ENCODE assay signal across 8 cellular contexts in genomic region chr3:126654571-126655393, GRCh38. TPM values are rescaled to one million over a fixed set of nuclear protein-coding genes. Genes with fewer than 3 reads are reported as not detected.
A peak's percentile ranks its signal among the peaks of the same experiment; 100 is the strongest.
DNase-seq lines count a peak whose midpoint lies in the region; ATAC-seq and TF ChIP-seq lines count a peak whose summit lies in the region.

TSS of gene TXNRD3 (minus strand) at chr3:126655124.

- H3K4me3 ChIP-seq in HL-60 (replicated peaks; ENCODE audit: insufficient read depth, low read length) (peak within 1 kb of the TSS; percentile 32), fibroblast of mammary gland (ENCODE audit: control insufficient read depth, low read depth, low read length) (peak within 1 kb of the TSS; percentile 60)

- no peak within 1 kb of the TSS for H3K27ac Mint-ChIP-seq in activated T-helper 2 cell treated with anti-CD3 and anti-CD28 coated beads, Interferon-gamma antibody, Interleukin-2, Interleukin-4, amounts not matched to agents 10 μg/mL and 5 μg/mL and 100 μg/mL, durations not matched to agents 14 hours and 24 hours and 36 hours
- H3K27ac Mint-ChIP-seq in naive thymus-derived CD8-positive, alpha-beta T cell = peak within 1 kb of the TSS; percentile 51 to 93 (median 73)

- H3K9me3 Mint-ChIP-seq in activated T-helper 2 cell treated with anti-CD3 and anti-CD28 coated beads, Interferon-gamma antibody, Interleukin-2, Interleukin-4, amounts not matched to agents 10 μg/mL and 5 μg/mL and 100 μg/mL, durations not matched to agents 14 hours and 24 hours and 36 hours = no peaks in the 10 kb centered on the region
- H3K9me3 Mint-ChIP-seq in naive thymus-derived CD8-positive, alpha-beta T cell = peaks cover 0 to 2% (median 0%) of the 10 kb centered on the region in 9 donors

- H3K4me3 Mint-ChIP-seq in activated T-helper 2 cell treated with anti-CD3 and anti-CD28 coated beads, Interferon-gamma antibody, Interleukin-2, Interleukin-4, amounts not matched to agents 10 μg/mL and 5 μg/mL and 100 μg/mL, durations not matched to agents 14 hours and 24 hours and 36 hours (ENCODE audit: low read depth) = peak within 1 kb of the TSS; percentile 68
- peak within 1 kb of the TSS; percentile 87 to 93 (median 92) for H3K4me3 Mint-ChIP-seq in naive thymus-derived CD8-positive, alpha-beta T cell

- H3K27ac ChIP-seq in HL-60 (replicated peaks) = no peak within 1 kb of the TSS

- intact Hi-C loops in activated T-helper 2 cell treated with anti-CD3 and anti-CD28 coated beads, Interferon-gamma antibody, Interleukin-2, Interleukin-4, amounts not matched to agents 10 μg/mL and 5 μg/mL and 100 μg/mL, durations not matched to agents 14 hours and 24 hours and 36 hours (cut with micrococcal nuclease) = no loop called here

- DNase-seq in AG09319 (ENCODE audit: extremely low read depth, low read depth) = peak; percentile 29
- peak in 1 of 2 experiments; percentile 37 for DNase-seq in HL-60 (ENCODE audit: low read depth in 1 of 2, low spot score in 1 of 2)
- DNase-seq in NOMO-1 treated with dmso at 0.1 percent for 144 hours (lab: John Stamatoyannopoulos, UW; ENCODE audit: unreplicated experiment) = peak; percentile 29
- DNase-seq in activated T-helper 2 cell treated with anti-CD3 and anti-CD28 coated beads, Interferon-gamma antibody, Interleukin-2, Interleukin-4, amounts not matched to agents 10 μg/mL and 5 μg/mL and 100 μg/mL, durations not matched to agents 14 hours and 24 hours and 36 hours (ENCODE audit: low spot score) = peak; percentile 37
- DNase-seq in fibroblast of mammary gland (ENCODE audit: low read depth) = peak; percentile 44
- DNase-seq in naive thymus-derived CD8-positive, alpha-beta T cell = peak; percentile 61 to 87 (median 76)
- peak; percentile 49 to 64 for DNase-seq in stimulated activated CD8-positive, alpha-beta memory T cell treated with anti-CD3 and anti-CD28 coated beads, Interleukin-7, amount 100 ng/mL, for 48 hours (ENCODE audit: extremely low read depth in 1 of 2, low read depth in 1 of 2)
- DNase-seq in NK-92 treated with Interleukin-12 subunit alpha and Interleukin-12 subunit beta, amount 100 ng/mL, for 24 hours (lab: John Stamatoyannopoulos, UW) = no peak

- POLR2A ChIA-PET in naive thymus-derived CD8-positive, alpha-beta T cell (lab: Charles Lee) = interaction anchor here (0.6 to 1.0 kb wide), 3 partner anchors 51 to 458 kb away, joined by 3 to 4 read pairs (median 3); no protein-coding TSS in a partner anchor

- TF ChIP-seq CTCF in AG09319 (IDR thresholded peaks at IDR 0.05; ENCODE audit: low read depth, low read length) = no peak
- TF ChIP-seq CTCF in HL-60 (IDR thresholded peaks at IDR 0.05; ENCODE audit: insufficient read depth, low read length) = no peak
- TF ChIP-seq CTCF in fibroblast of mammary gland (conservative IDR thresholded peaks at IDR 0.05; ENCODE audit: control insufficient read depth, insufficient read depth, low read depth, low read length) = no peak

- peak; percentile 91 to 94 for ATAC-seq in naive thymus-derived CD8-positive, alpha-beta T cell

- no peaks in the 10 kb centered on the region for H3K36me3 Mint-ChIP-seq in activated T-helper 2 cell treated with anti-CD3 and anti-CD28 coated beads, Interferon-gamma antibody, Interleukin-2, Interleukin-4, amounts not matched to agents 10 μg/mL and 5 μg/mL and 100 μg/mL, durations not matched to agents 14 hours and 24 hours and 36 hours (ENCODE audit: low read depth)
- H3K36me3 Mint-ChIP-seq in naive thymus-derived CD8-positive, alpha-beta T cell = no peaks in the 10 kb centered on the region

- peaks cover 39% of the 10 kb centered on the region for H3K27me3 Mint-ChIP-seq in activated T-helper 2 cell treated with anti-CD3 and anti-CD28 coated beads, Interferon-gamma antibody, Interleukin-2, Interleukin-4, amounts not matched to agents 10 μg/mL and 5 μg/mL and 100 μg/mL, durations not matched to agents 14 hours and 24 hours and 36 hours (ENCODE audit: low read depth)
- peaks cover 0 to 8% (median 3%) of the 10 kb centered on the region in 5 donors for H3K27me3 Mint-ChIP-seq in naive thymus-derived CD8-positive, alpha-beta T cell

- peaks cover 4% of the 10 kb centered on the region for H3K4me1 Mint-ChIP-seq in activated T-helper 2 cell treated with anti-CD3 and anti-CD28 coated beads, Interferon-gamma antibody, Interleukin-2, Interleukin-4, amounts not matched to agents 10 μg/mL and 5 μg/mL and 100 μg/mL, durations not matched to agents 14 hours and 24 hours and 36 hours (ENCODE audit: low read depth)
- H3K4me1 Mint-ChIP-seq in naive thymus-derived CD8-positive, alpha-beta T cell = peaks cover 3 to 15% (median 7%) of the 10 kb centered on the region in 4 donors

- no peaks in the 10 kb centered on the region for H3K27me3 ChIP-seq in HL-60 (ENCODE audit: insufficient read depth, poor library complexity, severe bottlenecking)

RNA-seq across cellular contexts. Expression of gene TXNRD3, which starts in this region (rescaled TPM):
- 0.96 and 1.3 TPM in 2 replicates for total RNA-seq in activated T-helper 2 cell treated with anti-CD3 and anti-CD28 coated beads, Interferon-gamma antibody, Interleukin-2, Interleukin-4, amounts not matched to agents 10 μg/mL and 5 μg/mL and 100 μg/mL, durations not matched to agents 14 hours and 24 hours and 36 hours
- total RNA-seq in naive thymus-derived CD8-positive, alpha-beta T cell = 1 to 10 TPM; 6.2 to 6.4 TPM
- 1 to 10 TPM; 3.2 to 6.7 (median 5.0) TPM for polyA plus RNA-seq in naive thymus-derived CD8-positive, alpha-beta T cell
